ENCODE assay signal across 15 cellular contexts in genomic region chr16:89412811-89413210, GRCh38.
DNase-seq lines count a peak whose midpoint lies in the region; ATAC-seq and TF ChIP-seq lines count a peak whose summit lies in the region.
"Had no signal": no experiment of that assay in that cellular context is flagged by ENCODE, and none has a peak within 500 bp of the region (broad histone marks: within the 10 kb centered on the region; RNA-seq: fewer than 3 reads in every experiment).

No MANE protein-coding gene starts in this region.

- H3K9me3 Mint-ChIP-seq in activated CD4-positive, alpha-beta T cell treated with anti-CD3 and anti-CD28 coated beads, Interleukin-2, amount 10 ng/mL, durations not matched to agents 7 days and 5 days, result no peaks in the 10 kb centered on the region
- no peaks in the 10 kb centered on the region for H3K9me3 Mint-ChIP-seq in activated CD4-positive, alpha-beta T cell treated with anti-CD3 and anti-CD28 coated beads for 36 hours (ENCODE audit: low read depth)
- H3K9me3 Mint-ChIP-seq in neural progenitor cell, result no peaks in the 10 kb centered on the region

- POLR2A ChIA-PET in activated CD4-positive, alpha-beta T cell treated with anti-CD3 and anti-CD28 coated beads, Interleukin-2, amount 10 ng/mL, durations not matched to agents 7 days and 5 days (lab: Charles Lee), result no interaction called here
- POLR2A ChIA-PET in activated CD4-positive, alpha-beta T cell treated with anti-CD3 and anti-CD28 coated beads for 36 hours (lab: Charles Lee), result no interaction called here

- intact Hi-C loops in activated CD4-positive, alpha-beta T cell treated with anti-CD3 and anti-CD28 coated beads for 36 hours (cut with DNase I, micrococcal nuclease), result no loop called here

- DNase-seq in activated CD4-positive, alpha-beta T cell treated with anti-CD3 and anti-CD28 coated beads, Interleukin-2, amount 10 ng/mL, durations not matched to agents 7 days and 5 days, result no peak
- no peak for DNase-seq in activated CD4-positive, alpha-beta T cell treated with anti-CD3 and anti-CD28 coated beads for 36 hours
- DNase-seq in LHCN-M2 (ENCODE audit: low read depth), result peak; percentile 51
- DNase-seq in effector memory CD4-positive, alpha-beta T cell, result no peak
- DNase-seq in neural progenitor cell (ENCODE audit: low spot score), result peak; percentile 78
- no peak for DNase-seq in H4 (ENCODE audit: low spot score)
- no peak for DNase-seq in GM10266 (ENCODE audit: extremely low spot score)
- DNase-seq: activated gamma-delta T cell treated with Interleukin-2 at 50 U/mL for 16 hours; central memory CD4-positive, alpha-beta T cell; DND-41; hypothalamus; midbrain; NCI-H2029; stimulated activated CD4-positive, alpha-beta T cell treated with anti-CD3 and anti-CD28 coated beads, Interleukin-2, amount 100 ng/mL, for 24 hours had no signal

- H3K9ac ChIP-seq in neural progenitor cell, result no peak overlapping the region

- peaks cover 17% of the 10 kb centered on the region for H3F3A ChIP-seq in neural progenitor cell (ENCODE audit: low read depth)

- H3K27me3 Mint-ChIP-seq in activated CD4-positive, alpha-beta T cell treated with anti-CD3 and anti-CD28 coated beads, Interleukin-2, amount 10 ng/mL, durations not matched to agents 7 days and 5 days, result no peaks in the 10 kb centered on the region
- no peaks in the 10 kb centered on the region for H3K27me3 Mint-ChIP-seq in activated CD4-positive, alpha-beta T cell treated with anti-CD3 and anti-CD28 coated beads for 36 hours
- H3K27me3 Mint-ChIP-seq in neural progenitor cell (ENCODE audit: insufficient read depth, low read depth), result peaks cover 6% of the 10 kb centered on the region

- H3K27ac Mint-ChIP-seq in activated CD4-positive, alpha-beta T cell treated with anti-CD3 and anti-CD28 coated beads, Interleukin-2, amount 10 ng/mL, durations not matched to agents 7 days and 5 days, result peak overlapping the region; percentile 75
- no peak overlapping the region for H3K27ac Mint-ChIP-seq in activated CD4-positive, alpha-beta T cell treated with anti-CD3 and anti-CD28 coated beads for 36 hours
- peak overlapping the region; percentile 50 for H3K27ac Mint-ChIP-seq in neural progenitor cell

- no peaks in the 10 kb centered on the region for H3K9me3 ChIP-seq in effector memory CD4-positive, alpha-beta T cell (ENCODE audit: control insufficient read depth, low read length)
- no peaks in the 10 kb centered on the region for H3K9me3 ChIP-seq in neural progenitor cell (ENCODE audit: low read depth)

- H3K79me2 ChIP-seq in neural progenitor cell (ENCODE audit: low read depth), result peaks cover 100% of the 10 kb centered on the region

- H3K36me3 ChIP-seq in effector memory CD4-positive, alpha-beta T cell (ENCODE audit: control insufficient read depth, insufficient read depth, low read length), result no peaks in the 10 kb centered on the region
- H3K36me3 ChIP-seq in neural progenitor cell, result no peaks in the 10 kb centered on the region

- TF ChIP-seq CTCF in neural progenitor cell (IDR thresholded peaks at IDR 0.05) (no peak), GM10266 (IDR thresholded peaks at IDR 0.05; ENCODE audit: control insufficient read depth, insufficient read depth, low read depth, missing control alignments) (no peak)

- H3K36me3 Mint-ChIP-seq in activated CD4-positive, alpha-beta T cell treated with anti-CD3 and anti-CD28 coated beads, Interleukin-2, amount 10 ng/mL, durations not matched to agents 7 days and 5 days (ENCODE audit: low read depth), result peaks cover 19% of the 10 kb centered on the region
- H3K36me3 Mint-ChIP-seq in activated CD4-positive, alpha-beta T cell treated with anti-CD3 and anti-CD28 coated beads for 36 hours (ENCODE audit: low read depth), result peaks cover 18% of the 10 kb centered on the region
- H3K36me3 Mint-ChIP-seq in neural progenitor cell, result peaks cover 15% of the 10 kb centered on the region

- peaks cover 57% of the 10 kb centered on the region for H3K4me1 ChIP-seq in effector memory CD4-positive, alpha-beta T cell (ENCODE audit: control insufficient read depth, insufficient read depth, low read length, poor library complexity, severe bottlenecking)
- H3K4me1 ChIP-seq in neural progenitor cell, result peaks cover 51% of the 10 kb centered on the region

- H2AFZ ChIP-seq in neural progenitor cell (replicated peaks), result no peak overlapping the region

- CTCF ChIA-PET in activated CD4-positive, alpha-beta T cell treated with anti-CD3 and anti-CD28 coated beads, Interleukin-2, amount 10 ng/mL, durations not matched to agents 7 days and 5 days (lab: Charles Lee), result interaction anchor here (2.0 kb wide), 1 partner anchor 9 kb away, joined by 4 read pairs; no protein-coding TSS in a partner anchor
- CTCF ChIA-PET in activated CD4-positive, alpha-beta T cell treated with anti-CD3 and anti-CD28 coated beads for 36 hours (lab: Charles Lee), result interaction anchor here (0.7 to 1.0 kb wide), 2 partner anchors 22 to 76 kb away, joined by 3 read pairs; no protein-coding TSS in a partner anchor

- ATAC-seq in activated CD4-positive, alpha-beta T cell treated with anti-CD3 and anti-CD28 coated beads for 36 hours, result no peak
- no peak for ATAC-seq in GM19467 (IDR thresholded peaks at IDR 0.05; ENCODE audit: unreplicated experiment)

- H3K27me3 ChIP-seq in effector memory CD4-positive, alpha-beta T cell (replicated peaks; ENCODE audit: control insufficient read depth, insufficient read depth, low read length, poor library complexity, severe bottlenecking), result no peaks in the 10 kb centered on the region
- H3K27me3 ChIP-seq in neural progenitor cell, result no peaks in the 10 kb centered on the region

- H4K20me1 ChIP-seq in neural progenitor cell (ENCODE audit: low read depth), result peaks cover 100% of the 10 kb centered on the region

- H3K4me1 Mint-ChIP-seq in activated CD4-positive, alpha-beta T cell treated with anti-CD3 and anti-CD28 coated beads, Interleukin-2, amount 10 ng/mL, durations not matched to agents 7 days and 5 days, result peaks cover 75% of the 10 kb centered on the region
- peaks cover 81% of the 10 kb centered on the region for H3K4me1 Mint-ChIP-seq in activated CD4-positive, alpha-beta T cell treated with anti-CD3 and anti-CD28 coated beads for 36 hours
- H3K4me1 Mint-ChIP-seq in neural progenitor cell, result peaks cover 66% of the 10 kb centered on the region

- H3K4me3 ChIP-seq in effector memory CD4-positive, alpha-beta T cell (ENCODE audit: insufficient read depth, low read depth, low read length, poor library complexity, severe bottlenecking), result no peak overlapping the region
- no peak overlapping the region for H3K4me3 ChIP-seq in neural progenitor cell

- peak overlapping the region; percentile 53 for H3K4me2 ChIP-seq in neural progenitor cell

- no peak overlapping the region for H3K4me3 Mint-ChIP-seq in activated CD4-positive, alpha-beta T cell treated with anti-CD3 and anti-CD28 coated beads, Interleukin-2, amount 10 ng/mL, durations not matched to agents 7 days and 5 days
- H3K4me3 Mint-ChIP-seq in activated CD4-positive, alpha-beta T cell treated with anti-CD3 and anti-CD28 coated beads for 36 hours, result no peak overlapping the region
- H3K4me3 Mint-ChIP-seq in neural progenitor cell, result peak overlapping the region; percentile 64

- peak overlapping the region; percentile 25 for H3K27ac ChIP-seq in effector memory CD4-positive, alpha-beta T cell (ENCODE audit: insufficient read depth, low read length, poor library complexity, severe bottlenecking)
- no peak overlapping the region for H3K27ac ChIP-seq in neural progenitor cell

Comparison
In these comparisons a context has a peak if more than half of its experiments do, and no peak if none do; other contexts are left out.
1. DNase-seq: peak in LHCN-M2 (single experiment) and neural progenitor cell (single experiment); none in activated CD4-positive, alpha-beta T cell treated with anti-CD3 and anti-CD28 coated beads, Interleukin-2, amount 10 ng/mL, durations not matched to agents 7 days and 5 days (single experiment), activated CD4-positive, alpha-beta T cell treated with anti-CD3 and anti-CD28 coated beads for 36 hours (single experiment), effector memory CD4-positive, alpha-beta T cell (0 of 3), H4 (single experiment) and GM10266 (single experiment).